ENCODE assay signal across 19 cellular contexts in the genomic region with DNA sequence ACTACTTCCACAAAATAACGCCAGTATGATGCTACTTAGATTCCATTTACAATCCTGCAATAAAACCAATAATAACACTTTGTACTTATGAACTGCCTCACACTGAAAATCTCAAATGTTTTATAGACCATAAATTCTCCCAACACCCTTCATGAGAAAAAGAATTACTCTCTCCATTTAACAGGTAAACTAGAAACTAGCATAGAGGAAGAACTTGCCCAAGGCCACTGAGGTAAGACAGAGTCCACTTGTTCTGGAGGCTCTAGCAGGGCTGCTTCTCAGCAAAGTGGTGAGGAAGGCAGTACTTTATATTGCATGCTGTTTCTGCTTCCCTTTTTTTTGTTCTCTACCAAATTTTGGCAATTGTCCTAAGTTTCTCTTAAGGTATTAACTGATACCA. TPM values are rescaled to one million over a fixed set of nuclear protein-coding genes. Genes with fewer than 3 reads are reported as not detected.
DNase-seq lines count a peak whose midpoint lies in the region; ATAC-seq, FAIRE-seq and TF ChIP-seq lines count a peak whose summit lies in the region.
"Had no signal": no experiment of that assay in that cellular context is flagged by ENCODE, and none has a peak within 500 bp of the region (broad histone marks: within the 10 kb centered on the region; RNA-seq: fewer than 3 reads in every experiment).

No MANE protein-coding gene starts in this region.

- no peak for TF ChIP-seq CTCF in colonic mucosa (IDR thresholded peaks at IDR 0.05)

- ATAC-seq in HG03196 (IDR thresholded peaks at IDR 0.05; ENCODE audit: unreplicated experiment): no peak

- no peaks in the 10 kb centered on the region for H3K9me3 ChIP-seq in colonic mucosa
- H3K9me3 ChIP-seq in small intestine (ENCODE audit: control insufficient read depth, low read depth): no peaks in the 10 kb centered on the region
- no peaks in the 10 kb centered on the region for H3K9me3 ChIP-seq in MG63
- H3K9me3 ChIP-seq: HAP-1 had no signal

- peak; percentile 39 for DNase-seq in HT-29 (ENCODE audit: low spot score)
- peak; percentile 6 for DNase-seq in OCI-M1 (lab: John Stamatoyannopoulos, UW)
- peak; percentile 26 for DNase-seq in colonic mucosa
- peak; percentile 87 for DNase-seq in small intestine
- DNase-seq in HCEC 1CT: no peak
- no peak for DNase-seq in MG63
- DNase-seq: C1 segment of cervical spinal cord; CD4-positive, alpha-beta memory T cell; COR-L47; DMS153; DND-41; GOT3 had no signal

- no peak overlapping the region for H3K27ac ChIP-seq in colonic mucosa
- H3K27ac ChIP-seq in small intestine (ENCODE audit: low read depth in 1 of 2, low read length in 1 of 2): no peak overlapping the region

- intact Hi-C loops in colonic mucosa (cut with DNase I): no loop called here

- H3K36me3 ChIP-seq in colonic mucosa (no peaks in the 10 kb centered on the region), small intestine (ENCODE audit: control insufficient read depth in 2 of 2, insufficient read depth in 2 of 2, low read length in 2 of 2) (no peaks in the 10 kb centered on the region), MG63 (no peaks in the 10 kb centered on the region)
- H3K36me3 ChIP-seq: HAP-1 had no signal

- H3K4me1 ChIP-seq in colonic mucosa (no peaks in the 10 kb centered on the region), small intestine (ENCODE audit: control insufficient read depth in 2 of 2, insufficient read depth in 1 of 2, low read depth in 1 of 2, low read length in 1 of 2) (peaks cover 0 to 2% of the 10 kb centered on the region in 2 donors)
- H3K4me1 ChIP-seq: HAP-1 had no signal

- no peak for FAIRE-seq in small intestine (lab: Jason Lieb, UNC)
- FAIRE-seq: G401.6, GM12892, H54 had no signal

- no peaks in the 10 kb centered on the region for H3K27me3 ChIP-seq in colonic mucosa
- no peaks in the 10 kb centered on the region for H3K27me3 ChIP-seq in small intestine (ENCODE audit: control insufficient read depth in 2 of 2, insufficient read depth in 2 of 2, low read length in 2 of 2)
- H3K27me3 ChIP-seq in MG63: no peaks in the 10 kb centered on the region

- WGBS in small intestine, 3 donors: 10 to 67% (median 39%) methylated on average over 1 of the region's 1 CpG

- no peak overlapping the region for H3K9ac ChIP-seq in colonic mucosa (ENCODE audit: low read depth in 2 of 2, low read length in 2 of 2)

- no peak overlapping the region for H3K4me3 ChIP-seq in colonic mucosa
- no peak overlapping the region for H3K4me3 ChIP-seq in small intestine (ENCODE audit: low read depth in 1 of 2, low read length in 2 of 2)
- no peak overlapping the region for H3K4me3 ChIP-seq in MG63
- H3K4me3 ChIP-seq: HAP-1 had no signal

RNA-seq across cellular contexts. Expression of a gene that starts 11.5 kb away (rescaled TPM):
- total RNA-seq in HT-29 (2014; rRNA removed; shearing (Covaris generic)): not detected in 2 replicates
- 10 to 100 TPM in 1 of 2 donors, 1 to 10 TPM in 1; 3.3 to 33.4 TPM for total RNA-seq in colonic mucosa
- polyA plus RNA-seq in small intestine: 1 to 10 TPM in 1 of 3 donors, under 1 TPM in 1, not detected in 1; 0.45 to 7.8 TPM
- not detected in 2 replicates for total RNA-seq in MG63 (2014; rRNA removed; shearing (Covaris generic); ENCODE audit: low replicate concordance)
- total RNA-seq: A172; A673; CD4-positive, alpha-beta memory T cell had no signal
- polyA plus RNA-seq: CD4-positive, alpha-beta memory T cell had no signal

Comparison
In these comparisons a context has a peak if more than half of its experiments do, and no peak if none do; other contexts are left out.
1. DNase-seq: peak in HT-29 (single experiment), OCI-M1 (single experiment), colonic mucosa (single experiment) and small intestine (single experiment); none in HCEC 1CT (single experiment) and MG63 (single experiment).